17 cellular contexts compared by ENCODE assay signal in the genomic region with DNA sequence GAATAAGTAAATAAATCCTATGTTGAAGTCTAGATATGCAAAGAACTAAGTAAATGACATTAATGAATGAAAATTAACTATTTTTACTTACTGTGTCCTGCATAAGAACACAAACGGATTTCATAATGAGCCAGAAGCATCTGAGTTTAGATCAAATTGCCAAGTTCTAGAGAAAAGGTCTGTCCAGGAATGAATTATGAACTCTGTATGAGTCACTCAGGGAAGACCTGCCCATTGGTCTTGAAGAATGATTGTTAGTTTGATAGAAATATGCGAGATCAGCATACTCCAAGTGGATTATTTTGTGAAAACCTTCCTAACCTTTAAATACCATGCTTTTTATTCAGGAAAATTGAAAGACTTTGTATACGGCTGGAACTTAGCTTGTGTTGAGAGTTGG.
"Had no signal": no experiment of that assay in that cellular context is flagged by ENCODE, and none has a peak within 500 bp of the region (broad histone marks: within the 10 kb centered on the region; RNA-seq: fewer than 3 reads in every experiment).

No MANE protein-coding gene starts in this region.

- H3K4me3 ChIP-seq: coronary artery, hepatocyte, lower lobe of right lung, spleen, thoracic aorta, upper lobe of left lung had no signal

- H3K27me3 ChIP-seq: brain microvascular endothelial cell, foreskin keratinocyte, hepatocyte, neutrophil, spleen, upper lobe of left lung had no signal

- H3K9ac ChIP-seq: parathyroid adenoma had no signal

- H3K9me3 ChIP-seq: lower lobe of right lung, neutrophil, thoracic aorta, upper lobe of left lung had no signal

- H3K36me3 ChIP-seq: brain microvascular endothelial cell, lower lobe of right lung, neutrophil, spleen, thoracic aorta, upper lobe of left lung had no signal

- ATAC-seq: foreskin keratinocyte; lower lobe of right lung; natural killer cell treated with Interleukin-12 subunit alpha and Interleukin-12 subunit beta and Interleukin-15 and Interleukin-18, amount 100 ng/mL, for 72 hours; stimulated activated memory B cell treated with anti-CD40 and anti-IgM and Interleukin-4, amounts not matched to agents 10 μg/mL and 1 μg/mL and 100 μg/mL, for 72 hours had no signal

- DNase-seq: activated CD4-positive, alpha-beta T cell treated with anti-CD3 and anti-CD28 coated beads, Interleukin-2, amount 50 U/mL, for 48 hours; amygdala; brain microvascular endothelial cell; erythroblast; islet precursor cell; lower lobe of right lung; spleen; stimulated activated CD4-positive, alpha-beta T cell treated with anti-CD3 and anti-CD28 coated beads, Interleukin-4, amount 100 ng/mL, for 4 hours; upper lobe of left lung had no signal

- H3K27ac ChIP-seq: brain microvascular endothelial cell, coronary artery, foreskin keratinocyte, hepatocyte, lower lobe of right lung, neutrophil, parathyroid adenoma, spleen, thoracic aorta, upper lobe of left lung had no signal

- H3K4me1 ChIP-seq: foreskin keratinocyte, lower lobe of right lung, parathyroid adenoma, spleen, upper lobe of left lung had no signal

- H3K4me2 ChIP-seq: hepatocyte had no signal

- H2AFZ ChIP-seq: hepatocyte, parathyroid adenoma had no signal

- H3K79me2 ChIP-seq: hepatocyte, parathyroid adenoma had no signal
